1 cellular context compared by ENCODE assay signal in genomic region chr16:85017603-85018002, GRCh38.
TF ChIP-seq lines count a peak whose summit lies in the region.

No MANE protein-coding gene starts in this region.

TF ChIP-seq in K562, 482 proteins besides CTCF, POLR2A, EP300 and RAD21:
- peak; percentile 48; the same call in 1 of the 2 replicates for TF ChIP-seq PKNOX1 (IDR thresholded peaks at IDR 0.05)
- TF ChIP-seq PBX2 (CRISPR knock-in tag; IDR thresholded peaks at IDR 0.05; ENCODE audit: low read depth): no peak
- TF ChIP-seq PBX2 (tag; conservative IDR thresholded peaks at IDR 0.05; ENCODE audit: low read depth): peak; percentile 68
- no peak for TF ChIP-seq ETS1 (conservative IDR thresholded peaks at IDR 0.05; ENCODE audit: control insufficient read depth, low read depth, low read length)
- TF ChIP-seq HNRNPH1 (optimal IDR thresholded peaks at IDR 0.05; ENCODE audit: low read depth, low read length): no peak
- no peak for TF ChIP-seq SP1 (CRISPR knock-in tag; IDR thresholded peaks at IDR 0.05)
- TF ChIP-seq KDM1A (IDR thresholded peaks at IDR 0.05): 0 out of 4 replicates have a peak, but pooled peaks of 1 of the 2 experiments have one; percentile 7
- TF ChIP-seq ZNF143 (CRISPR knock-in tag; IDR thresholded peaks at IDR 0.05): no peak
- TF ChIP-seq CLOCK (CRISPR knock-in tag; IDR thresholded peaks at IDR 0.05; ENCODE audit: borderline replicate concordance): no peak
- peak; percentile 75 for TF ChIP-seq MEIS2 (IDR thresholded peaks at IDR 0.05; ENCODE audit: partially characterized antibody)
- 0 out of 2 replicates have a peak, but pooled peaks have one; percentile 17 for TF ChIP-seq BHLHE40 (IDR thresholded peaks at IDR 0.05; ENCODE audit: low read length)
- no peak for TF ChIP-seq NFXL1 (CRISPR knock-in tag; IDR thresholded peaks at IDR 0.05)
- no peak for TF ChIP-seq ATF2 (CRISPR knock-in tag; IDR thresholded peaks at IDR 0.05)
